In the genomic region with DNA sequence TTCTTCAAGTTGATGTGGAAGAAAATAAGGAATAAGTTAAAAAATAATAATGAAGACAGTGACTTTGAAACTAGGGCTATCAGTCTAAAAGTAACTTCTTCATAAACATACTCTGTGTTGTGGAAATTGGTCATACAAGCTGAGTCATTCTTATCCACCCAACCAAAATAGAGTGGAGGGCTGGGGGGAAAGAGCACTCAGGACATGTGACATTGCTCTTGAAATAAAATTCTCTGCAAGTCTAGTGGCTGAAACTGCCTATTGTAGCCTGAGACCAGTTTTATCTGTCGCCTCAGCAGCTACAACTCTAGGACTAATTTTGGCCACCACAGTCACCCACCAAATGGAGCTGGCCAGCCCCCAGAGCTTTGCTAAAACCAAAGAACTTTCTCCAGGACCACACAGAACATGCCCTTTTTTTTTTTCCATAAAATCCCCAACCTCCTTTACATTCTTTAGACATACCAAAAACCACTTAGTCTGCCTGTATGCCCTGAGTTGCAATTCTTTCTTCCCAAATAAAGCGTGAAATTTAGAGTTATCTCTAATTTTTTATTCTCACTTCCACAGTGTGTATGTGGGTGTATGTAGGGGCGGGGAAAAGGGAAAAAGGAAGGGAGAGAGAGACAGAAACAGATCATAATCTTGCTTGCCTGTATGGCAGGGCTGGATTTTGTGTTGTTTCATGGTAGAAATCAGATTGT, we compare ENCODE assay signal across 2 cellular contexts.
TF ChIP-seq lines count a peak whose summit lies in the region.

No MANE protein-coding gene starts in this region.

TF ChIP-seq in H1, 55 proteins besides CTCF, POLR2A, EP300 and RAD21:
- TF ChIP-seq BCL11A (IDR thresholded peaks at IDR 0.05; ENCODE audit: low read depth in 2 of 2, low read length in 2 of 2), result no peak
- TF ChIP-seq EGR1 (IDR thresholded peaks at IDR 0.05; ENCODE audit: borderline replicate concordance, low read depth, low read length), result no peak
- no peak for TF ChIP-seq ASH2L (IDR thresholded peaks at IDR 0.05; ENCODE audit: low read length)
- TF ChIP-seq TAF1 (IDR thresholded peaks at IDR 0.05; ENCODE audit: low read depth, low read length), result no peak
- no peak for TF ChIP-seq RXRA (IDR thresholded peaks at IDR 0.05; ENCODE audit: insufficient read depth, low read depth, low read length)
- TF ChIP-seq, protein P1, sequence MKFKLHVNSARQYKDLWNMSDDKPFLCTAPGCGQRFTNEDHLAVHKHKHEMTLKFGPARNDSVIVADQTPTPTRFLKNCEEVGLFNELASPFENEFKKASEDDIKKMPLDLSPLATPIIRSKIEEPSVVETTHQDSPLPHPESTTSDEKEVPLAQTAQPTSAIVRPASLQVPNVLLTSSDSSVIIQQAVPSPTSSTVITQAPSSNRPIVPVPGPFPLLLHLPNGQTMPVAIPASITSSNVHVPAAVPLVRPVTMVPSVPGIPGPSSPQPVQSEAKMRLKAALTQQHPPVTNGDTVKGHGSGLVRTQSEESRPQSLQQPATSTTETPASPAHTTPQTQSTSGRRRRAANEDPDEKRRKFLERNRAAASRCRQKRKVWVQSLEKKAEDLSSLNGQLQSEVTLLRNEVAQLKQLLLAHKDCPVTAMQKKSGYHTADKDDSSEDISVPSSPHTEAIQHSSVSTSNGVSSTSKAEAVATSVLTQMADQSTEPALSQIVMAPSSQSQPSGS (IDR thresholded peaks at IDR 0.05; ENCODE audit: low read length), result no peak
- TF ChIP-seq SIRT6 (IDR thresholded peaks at IDR 0.05; ENCODE audit: low read length), result no peak
- TF ChIP-seq RBBP5 (IDR thresholded peaks at IDR 0.05; ENCODE audit: borderline replicate concordance, low read depth, low read length), result no peak
- no peak for TF ChIP-seq BACH1 (IDR thresholded peaks at IDR 0.05; ENCODE audit: low read length)
- no peak for TF ChIP-seq TEAD4 (IDR thresholded peaks at IDR 0.05; ENCODE audit: low read depth, low read length)
- TF ChIP-seq, protein P2, sequence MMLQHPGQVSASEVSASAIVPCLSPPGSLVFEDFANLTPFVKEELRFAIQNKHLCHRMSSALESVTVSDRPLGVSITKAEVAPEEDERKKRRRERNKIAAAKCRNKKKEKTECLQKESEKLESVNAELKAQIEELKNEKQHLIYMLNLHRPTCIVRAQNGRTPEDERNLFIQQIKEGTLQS (IDR thresholded peaks at IDR 0.05; ENCODE audit: insufficient read depth, low read depth, low read length), result no peak
- TF ChIP-seq EZH2 (IDR thresholded peaks at IDR 0.05; ENCODE audit: low read depth, low read length, severe bottlenecking), result no peak
- TF ChIP-seq CREB1 (IDR thresholded peaks at IDR 0.05), result no peak
- no peak for TF ChIP-seq MAFK (IDR thresholded peaks at IDR 0.05; ENCODE audit: low read depth, low read length)
- no peak for TF ChIP-seq CHD1 (IDR thresholded peaks at IDR 0.05; ENCODE audit: low read depth, low read length)
- TF ChIP-seq HDAC6 (IDR thresholded peaks at IDR 0.05; ENCODE audit: low read depth, low read length), result no peak
- no peak for TF ChIP-seq CTBP2 (IDR thresholded peaks at IDR 0.05; ENCODE audit: borderline replicate concordance, insufficient read depth, insufficient read length, low read length)

TF ChIP-seq in HEK293T, 16 proteins besides CTCF, POLR2A, EP300 and RAD21:
- no peak for TF ChIP-seq ARNT (IDR thresholded peaks at IDR 0.05)
- no peak for TF ChIP-seq CTBP1 (IDR thresholded peaks at IDR 0.05; ENCODE audit: borderline replicate concordance)
- TF ChIP-seq FOXA1 (IDR thresholded peaks at IDR 0.05), result no peak
